ENCODE assay signal across 27 cellular contexts in the genomic region with DNA sequence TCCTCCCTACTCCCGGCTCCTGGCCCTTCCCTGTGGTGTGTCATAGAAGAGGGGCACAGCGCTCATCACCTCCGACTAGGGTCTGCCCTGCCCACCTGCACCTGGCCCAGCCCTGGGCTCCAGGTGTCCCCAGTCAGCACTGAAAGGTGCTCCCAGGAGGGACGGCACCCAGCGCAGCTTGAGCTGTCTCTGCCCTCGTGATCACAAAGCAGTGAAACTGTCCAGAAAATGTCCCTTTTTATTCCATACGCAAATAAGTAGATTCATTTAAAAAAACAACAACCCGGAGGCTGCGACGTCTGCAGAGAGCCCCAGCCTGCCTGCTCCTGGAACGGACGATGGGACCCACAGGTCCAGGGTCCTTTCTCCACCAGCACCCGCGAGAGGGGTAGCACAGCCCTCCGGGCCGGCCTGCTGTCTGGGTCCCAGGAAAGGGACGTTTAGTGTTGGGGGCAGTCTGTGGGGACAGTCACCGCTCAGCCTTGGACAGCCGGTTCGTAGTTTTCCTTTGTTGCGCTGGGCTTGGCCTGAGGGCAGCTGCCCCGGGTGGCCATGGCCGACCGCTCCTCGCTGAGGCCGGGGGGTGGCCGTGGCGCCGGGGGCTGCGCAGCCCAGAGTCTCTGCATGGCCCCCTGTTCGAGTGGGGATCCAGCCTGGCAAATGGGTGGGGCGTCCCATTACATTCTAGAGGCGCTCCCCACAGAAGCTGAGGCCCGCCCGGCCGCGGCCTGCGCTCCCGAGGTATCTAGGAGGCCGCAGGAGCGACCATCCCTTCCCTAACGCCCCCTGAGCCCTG. TPM values are rescaled to one million over a fixed set of nuclear protein-coding genes. Genes with fewer than 3 reads are reported as not detected.
"Had no signal": no experiment of that assay in that cellular context is flagged by ENCODE, and none has a peak within 500 bp of the region (broad histone marks: within the 10 kb centered on the region; RNA-seq: fewer than 3 reads in every experiment).

No MANE protein-coding gene starts in this region.

- H3K4me3 ChIP-seq: dorsolateral prefrontal cortex, esophagus squamous epithelium, gastroesophageal sphincter, left lung, upper lobe of left lung had no signal

- H3K27ac ChIP-seq: dorsolateral prefrontal cortex, esophagus squamous epithelium, gastroesophageal sphincter, left lung, testis, upper lobe of left lung had no signal

- ATAC-seq: effector memory CD8-positive, alpha-beta T cell; gastroesophageal sphincter; left lung; natural killer cell treated with Interleukin-12 subunit alpha and Interleukin-12 subunit beta and Interleukin-15 and Interleukin-18, amount 100 ng/mL, for 72 hours; SK-N-SH treated with all-trans-retinoic acid at 6 μM for 48 hours; T-cell had no signal

- H3K36me3 Mint-ChIP-seq: activated naive CD8-positive, alpha-beta T cell treated with anti-CD3 and anti-CD28 coated beads for 36 hours; immature natural killer cell; natural killer cell treated with Interleukin-12 subunit alpha and Interleukin-12 subunit beta and Interleukin-15 and Interleukin-18, amount 100 ng/mL, for 72 hours; T-cell had no signal

- H3K36me3 ChIP-seq: esophagus squamous epithelium, gastroesophageal sphincter, left lung, upper lobe of left lung had no signal

- H3K9me3 Mint-ChIP-seq: activated B cell treated with CpG ODN at 0.5 μM for 24 hours; activated naive CD8-positive, alpha-beta T cell treated with anti-CD3 and anti-CD28 coated beads for 36 hours; effector memory CD8-positive, alpha-beta T cell; immature natural killer cell; mesothelial cell of epicardium; natural killer cell treated with Interleukin-12 subunit alpha and Interleukin-12 subunit beta and Interleukin-15 and Interleukin-18, amount 100 ng/mL, for 72 hours; T-cell had no signal

- H3K4me1 ChIP-seq: testis had no signal

- H3K27ac Mint-ChIP-seq: activated B cell treated with CpG ODN at 0.5 μM for 24 hours; activated naive CD8-positive, alpha-beta T cell treated with anti-CD3 and anti-CD28 coated beads for 36 hours; effector memory CD8-positive, alpha-beta T cell; immature natural killer cell; mesothelial cell of epicardium; natural killer cell treated with Interleukin-12 subunit alpha and Interleukin-12 subunit beta and Interleukin-15 and Interleukin-18, amount 100 ng/mL, for 72 hours had no signal

- H3K4me1 Mint-ChIP-seq: immature natural killer cell had no signal

- H3K27me3 ChIP-seq: testis had no signal

- H3K4me3 Mint-ChIP-seq: activated B cell treated with CpG ODN at 0.5 μM for 24 hours; activated naive CD8-positive, alpha-beta T cell treated with anti-CD3 and anti-CD28 coated beads for 36 hours; effector memory CD8-positive, alpha-beta T cell; immature natural killer cell; mesothelial cell of epicardium; natural killer cell treated with Interleukin-12 subunit alpha and Interleukin-12 subunit beta and Interleukin-15 and Interleukin-18, amount 100 ng/mL, for 72 hours; T-cell had no signal

- DNase-seq: activated B cell treated with CpG ODN at 0.5 μM for 24 hours; activated CD4-positive, alpha-beta T cell treated with anti-CD3 and anti-CD28 coated beads for 4 hours; activated CD4-positive, alpha-beta T cell treated with anti-CD3 and anti-CD28 coated beads, Interleukin-2, amount 50 U/mL, for 48 hours; activated CD8-positive, alpha-beta memory T cell treated with anti-CD3 and anti-CD28 coated beads, Interleukin-2, amount 50 U/mL, for 48 hours; activated naive CD4-positive, alpha-beta T cell treated with Interleukin-2 at 50 U/mL for 16 hours; activated naive CD8-positive, alpha-beta T cell treated with anti-CD3 and anti-CD28 coated beads for 36 hours; activated T-cell treated with anti-CD3 and anti-CD28 coated beads, Interleukin-2, amount 50 U/mL, for 48 hours; central memory CD4-positive, alpha-beta T cell; dorsolateral prefrontal cortex; effector memory CD8-positive, alpha-beta T cell; esophagus squamous epithelium; head of caudate nucleus; immature natural killer cell; occipital lobe; stimulated activated CD4-positive, alpha-beta T cell treated with anti-CD3 and anti-CD28 coated beads, Interleukin-2, amount 100 ng/mL, for 48 hours; stimulated activated naive CD4-positive, alpha-beta T cell; T-cell; testis; upper lobe of left lung had no signal

- H3K9me3 ChIP-seq: esophagus squamous epithelium, gastroesophageal sphincter, left lung, testis, upper lobe of left lung had no signal

RNA-seq across cellular contexts. Expression of gene HMX1, which starts 4.6 kb away (rescaled TPM):
- total RNA-seq: activated B cell treated with CpG ODN at 0.5 μM for 24 hours; activated CD8-positive, alpha-beta memory T cell treated with anti-CD3 and anti-CD28 coated beads for 36 hours; activated naive CD8-positive, alpha-beta T cell treated with anti-CD3 and anti-CD28 coated beads for 36 hours; gastroesophageal sphincter; kidney epithelial cell; left lung; lung microvascular endothelial cell; natural killer cell treated with Interleukin-12 subunit alpha and Interleukin-12 subunit beta and Interleukin-15 and Interleukin-18, amount 100 ng/mL, for 72 hours; T-cell; upper lobe of left lung had no signal
- polyA plus RNA-seq: immature natural killer cell had no signal
